In the genomic region with DNA sequence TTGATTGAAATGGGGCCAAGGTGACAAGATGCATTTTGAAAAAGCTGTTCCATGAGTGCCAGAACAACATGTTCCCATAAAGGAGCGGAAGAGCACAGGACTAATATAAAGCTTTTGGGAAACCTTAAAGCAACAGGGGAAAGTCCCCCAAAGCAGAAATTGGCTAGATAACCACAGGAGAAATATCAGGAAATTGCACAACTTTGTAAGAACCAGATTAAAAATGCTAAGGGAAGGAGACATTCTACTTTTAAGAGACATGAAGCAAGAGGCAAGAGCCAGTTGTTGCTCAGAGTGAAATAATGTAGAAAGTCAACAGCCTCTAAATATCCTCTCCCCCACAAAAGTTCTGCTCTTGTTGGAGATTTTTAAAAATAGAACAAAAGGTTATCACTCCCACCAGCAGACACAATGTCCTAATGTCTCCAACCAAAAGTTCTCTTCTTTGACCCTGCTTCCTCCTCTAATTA, we compare ENCODE assay signal across 14 cellular contexts.
DNase-seq lines count a peak whose midpoint lies in the region; ATAC-seq and TF ChIP-seq lines count a peak whose summit lies in the region.
"Had no signal": no experiment of that assay in that cellular context is flagged by ENCODE, and none has a peak within 500 bp of the region (broad histone marks: within the 10 kb centered on the region; RNA-seq: fewer than 3 reads in every experiment).

No MANE protein-coding gene starts in this region.

- peaks cover 6% of the 10 kb centered on the region for H3K4me1 Mint-ChIP-seq in osteocyte (ENCODE audit: unreplicated experiment)
- no peaks in the 10 kb centered on the region for H3K4me1 Mint-ChIP-seq in T-helper 17 cell

- no peak overlapping the region for H3K4me3 ChIP-seq in ACC112 (ENCODE audit: low read depth, low read length)
- no peak overlapping the region for H3K4me3 ChIP-seq in esophagus muscularis mucosa
- no peak overlapping the region for H3K4me3 ChIP-seq in mesenchymal stem cell (ENCODE audit: insufficient read depth in 1 of 2, low read depth in 1 of 2, low read length in 2 of 2)
- H3K4me3 ChIP-seq: A549 had no signal

- H3K36me3 Mint-ChIP-seq in osteocyte (ENCODE audit: unreplicated experiment) (no peaks in the 10 kb centered on the region), T-helper 17 cell (ENCODE audit: low read depth) (no peaks in the 10 kb centered on the region)

- no peaks in the 10 kb centered on the region for H3K79me1 ChIP-seq in mesenchymal stem cell (replicated peaks; ENCODE audit: low read length, poor library complexity, severe bottlenecking)

- no peaks in the 10 kb centered on the region for H3K79me2 ChIP-seq in ACC112 (ENCODE audit: control insufficient read depth, insufficient read depth, low read length, unreplicated experiment)

- no peak overlapping the region for H3K14ac ChIP-seq in mesenchymal stem cell (ENCODE audit: low read length in 2 of 2)

- H2AK5ac ChIP-seq in mesenchymal stem cell (ENCODE audit: low read length, severe bottlenecking): no peak overlapping the region

- no peak overlapping the region for H3K4me3 Mint-ChIP-seq in osteocyte (ENCODE audit: unreplicated experiment)
- no peak overlapping the region for H3K4me3 Mint-ChIP-seq in T-helper 17 cell

- no peak overlapping the region for H2BK15ac ChIP-seq in mesenchymal stem cell (ENCODE audit: low read depth, poor library complexity, severe bottlenecking)

- no peak for ATAC-seq in T-helper 17 cell
- ATAC-seq: A549 had no signal

- H2AFZ ChIP-seq in ACC112 (ENCODE audit: low read length, unreplicated experiment): peak overlapping the region; percentile 9
- no peak overlapping the region for H2AFZ ChIP-seq in mesenchymal stem cell (ENCODE audit: low read depth, low read length)

- no peak overlapping the region for H2BK120ac ChIP-seq in mesenchymal stem cell (ENCODE audit: low read depth, low read length)

- peaks cover 12% of the 10 kb centered on the region for H3K9me3 Mint-ChIP-seq in osteocyte (ENCODE audit: unreplicated experiment)

- intact Hi-C loops in esophagus muscularis mucosa (cut with DNase I): no loop called here

- H3K9ac ChIP-seq in mesenchymal stem cell (ENCODE audit: low read length): peak overlapping the region; percentile 36

- TF ChIP-seq EP300 in esophagus muscularis mucosa (IDR thresholded peaks at IDR 0.05): no peak

- no peak for TF ChIP-seq POLR2A in esophagus muscularis mucosa (IDR thresholded peaks at IDR 0.05; ENCODE audit: low read depth)

- H3K27me3 Mint-ChIP-seq in osteocyte (ENCODE audit: unreplicated experiment): no peaks in the 10 kb centered on the region
- no peaks in the 10 kb centered on the region for H3K27me3 Mint-ChIP-seq in T-helper 17 cell

- WGBS in esophagus muscularis mucosa: 63% methylated on average over 1 of the region's 1 CpG
- 89% methylated on average over 1 of the region's 1 CpG for WGBS in mesenchymal stem cell

- H3K4ac ChIP-seq in mesenchymal stem cell (ENCODE audit: low read depth in 1 of 2, low read length in 2 of 2): no peak overlapping the region

- H3K36me3 ChIP-seq in ACC112 (ENCODE audit: insufficient read depth, low read length) (no peaks in the 10 kb centered on the region), esophagus muscularis mucosa (no peaks in the 10 kb centered on the region), mesenchymal stem cell (ENCODE audit: control insufficient read depth in 1 of 2, insufficient read depth in 2 of 2, low read depth in 1 of 2, low read length in 2 of 2) (no peaks in the 10 kb centered on the region)

- no peak overlapping the region for H3K27ac Mint-ChIP-seq in osteocyte (ENCODE audit: unreplicated experiment)
- no peak overlapping the region for H3K27ac Mint-ChIP-seq in T-helper 17 cell

- H4K91ac ChIP-seq in mesenchymal stem cell (ENCODE audit: low read length): no peak overlapping the region

- no peak overlapping the region for H3K18ac ChIP-seq in mesenchymal stem cell (ENCODE audit: low read depth in 1 of 2, low read length in 2 of 2)

- H3K4me2 ChIP-seq in mesenchymal stem cell (ENCODE audit: low read length, poor library complexity, severe bottlenecking): no peak overlapping the region
- H3K4me2 ChIP-seq: A549 had no signal

- no peak for TF ChIP-seq CTCF in esophagus muscularis mucosa (IDR thresholded peaks at IDR 0.05)
- no peak for TF ChIP-seq CTCF in osteocyte (IDR thresholded peaks at IDR 0.05)

- H3K9me3 ChIP-seq in esophagus muscularis mucosa: no peaks in the 10 kb centered on the region
- H3K9me3 ChIP-seq in mesenchymal stem cell (ENCODE audit: control insufficient read depth, low read length): peaks cover 3% of the 10 kb centered on the region
- H3K9me3 ChIP-seq in T-helper 17 cell (ENCODE audit: control insufficient read depth, low read length, poor library complexity, severe bottlenecking): peaks cover 2% of the 10 kb centered on the region
- H3K9me3 ChIP-seq: A549 had no signal

- peaks cover 18% of the 10 kb centered on the region for H3K4me1 ChIP-seq in ACC112 (ENCODE audit: control insufficient read depth, insufficient read depth, low read length, unreplicated experiment)
- H3K4me1 ChIP-seq in esophagus muscularis mucosa: peaks cover 0 to 10% (median 4%) of the 10 kb centered on the region in 4 donors
- H3K4me1 ChIP-seq in mesenchymal stem cell (ENCODE audit: control insufficient read depth, insufficient read depth, low read depth, low read length): no peaks in the 10 kb centered on the region
- H3K4me1 ChIP-seq: A549 had no signal

- peak overlapping the region; percentile 89 for H3K27ac ChIP-seq in ACC112 (ENCODE audit: low read depth, low read length)
- H3K27ac ChIP-seq in esophagus muscularis mucosa (replicated peaks in 1 of 4): peak overlapping the region in 3 of 4 donors; percentile 38 to 54 (median 52)
- H3K27ac ChIP-seq in mesenchymal stem cell (ENCODE audit: low read length, poor library complexity, severe bottlenecking): no peak overlapping the region
- H3K27ac ChIP-seq: A549 had no signal

- H3K23ac ChIP-seq in mesenchymal stem cell (ENCODE audit: low read length in 2 of 2): no peak overlapping the region

- no peak overlapping the region for H2BK5ac ChIP-seq in mesenchymal stem cell (ENCODE audit: low read depth, low read length, poor library complexity, severe bottlenecking)

- no peak overlapping the region for H2BK12ac ChIP-seq in mesenchymal stem cell (ENCODE audit: low read length in 2 of 2)

- H3K27me3 ChIP-seq in ACC112 (ENCODE audit: insufficient read depth, low read length): no peaks in the 10 kb centered on the region
- H3K27me3 ChIP-seq in esophagus muscularis mucosa: no peaks in the 10 kb centered on the region
- no peaks in the 10 kb centered on the region for H3K27me3 ChIP-seq in mesenchymal stem cell (ENCODE audit: control insufficient read depth in 1 of 2, insufficient read depth in 1 of 2, low read length in 2 of 2)

- peak; percentile 79 to 92 for DNase-seq in NOMO-1 (lab: John Stamatoyannopoulos, UW; ENCODE audit: unreplicated experiment in 2 of 2)
- DNase-seq in esophagus muscularis mucosa (ENCODE audit: extremely low spot score): no peak
- peak; percentile 76 for DNase-seq in mesenchymal stem cell
- DNase-seq in osteocyte (ENCODE audit: extremely low spot score, unreplicated experiment): no peak
- no peak for DNase-seq in NCI-H510A (lab: John Stamatoyannopoulos, UW)
- DNase-seq in activated naive CD4-positive, alpha-beta T cell (lab: John Stamatoyannopoulos, UW): no peak
- DNase-seq in T-helper 17 cell: no peak
- DNase-seq: activated CD4-positive, alpha-beta T cell treated with anti-CD3 and anti-CD28 coated beads for 48 hours; activated gamma-delta T cell; DMS79 treated with DMSO at 0.1 percent for 48 hours; NCI-H524 treated with DMSO at 0.1 percent for 48 hours; stimulated activated naive CD4-positive, alpha-beta T cell had no signal

- no peak overlapping the region for H4K8ac ChIP-seq in mesenchymal stem cell (ENCODE audit: low read length)

Comparison
In these comparisons a context has a peak if more than half of its experiments do, and no peak if none do; other contexts are left out.
1. DNase-seq: peak in NOMO-1 (2 of 2) and mesenchymal stem cell (single experiment); none in esophagus muscularis mucosa (single experiment), osteocyte (single experiment), NCI-H510A (single experiment), activated naive CD4-positive, alpha-beta T cell (0 of 4) and T-helper 17 cell (0 of 3).